Comparison of ENCODE assay signal across 18 cellular contexts in the genomic region with DNA sequence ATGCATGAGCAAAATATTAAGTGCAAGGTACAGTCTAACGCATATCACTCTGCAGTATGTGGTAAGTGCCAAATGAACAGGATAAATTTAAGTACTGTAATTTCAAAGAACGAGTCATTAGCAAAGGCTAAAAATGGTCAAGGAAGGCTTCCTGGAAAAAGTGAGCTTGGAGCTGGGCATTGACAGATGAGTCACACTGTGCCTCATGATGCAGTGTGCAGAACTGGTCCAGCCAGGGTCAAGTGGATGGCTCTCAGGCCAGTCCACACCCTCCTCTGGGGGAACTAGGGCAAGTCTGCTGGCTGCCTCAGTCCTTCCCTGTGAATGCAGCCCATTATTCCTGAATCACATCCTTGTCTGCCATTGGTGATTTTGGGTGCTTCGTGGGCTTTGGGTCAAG.
A peak's percentile ranks its signal among the peaks of the same experiment; 100 is the strongest.
DNase-seq lines count a peak whose midpoint lies in the region; ATAC-seq and TF ChIP-seq lines count a peak whose summit lies in the region.
"Had no signal": no experiment of that assay in that cellular context is flagged by ENCODE, and none has a peak within 500 bp of the region (broad histone marks: within the 10 kb centered on the region; RNA-seq: fewer than 3 reads in every experiment).

No MANE protein-coding gene starts in this region.

- peaks cover 0 to 3% of the 10 kb centered on the region in 2 donors for H3K9me3 ChIP-seq in neuronal stem cell (replicated peaks in 1 of 2; ENCODE audit: control insufficient read depth in 2 of 2, insufficient read depth in 1 of 2, low read depth in 1 of 2, low read length in 2 of 2)

- no peak overlapping the region for H2BK120ac ChIP-seq in neuronal stem cell (ENCODE audit: low read depth, low read length)

- no peak overlapping the region for H3K27ac Mint-ChIP-seq in activated T-helper 1 cell treated with anti-CD3 and anti-CD28 coated beads, Interleukin-12 subunit alpha, Interleukin-12 subunit beta, Interleukin-2, Interleukin-4 antibody, amounts not matched to agents 30 ng/mL and 10 ng/mL and 1 ng/mL, durations not matched to agents 14 hours and 24 hours and 36 hours
- H3K27ac Mint-ChIP-seq: activated naive CD4-positive, alpha-beta T cell treated with anti-CD3 and anti-CD28 coated beads, Interleukin-2, amount 50 U/mL, for 24 hours; CD14-positive monocyte; stimulated activated effector memory CD8-positive, alpha-beta T cell treated with anti-CD3 and anti-CD28 coated beads, Interleukin-12 subunit alpha, Interleukin-12 subunit beta, amount 100 ng/mL, for 72 hours had no signal

- no peak overlapping the region for H3K23ac ChIP-seq in neuronal stem cell (ENCODE audit: low read depth, low read length, poor library complexity)

- no peaks in the 10 kb centered on the region for H3K4me1 Mint-ChIP-seq in activated T-helper 1 cell treated with anti-CD3 and anti-CD28 coated beads, Interleukin-12 subunit alpha, Interleukin-12 subunit beta, Interleukin-2, Interleukin-4 antibody, amounts not matched to agents 30 ng/mL and 10 ng/mL and 1 ng/mL, durations not matched to agents 14 hours and 24 hours and 36 hours (ENCODE audit: low read depth)
- H3K4me1 Mint-ChIP-seq: activated naive CD4-positive, alpha-beta T cell treated with anti-CD3 and anti-CD28 coated beads, Interleukin-2, amount 50 U/mL, for 24 hours; CD14-positive monocyte; stimulated activated effector memory CD8-positive, alpha-beta T cell treated with anti-CD3 and anti-CD28 coated beads, Interleukin-12 subunit alpha, Interleukin-12 subunit beta, amount 100 ng/mL, for 72 hours had no signal

- WGBS in neuronal stem cell (ENCODE audit: extremely low coverage in 2 of 2, insufficient read length in 2 of 2, insufficient replicate concordance in 1 of 2), 2 donors, result no CpG with 5 or more reads among the region's 3 CpGs

- H2AK5ac ChIP-seq in neuronal stem cell (ENCODE audit: low read depth, low read length), result peak overlapping the region; percentile 22

- no peak overlapping the region for H3K4me3 Mint-ChIP-seq in activated T-helper 1 cell treated with anti-CD3 and anti-CD28 coated beads, Interleukin-12 subunit alpha, Interleukin-12 subunit beta, Interleukin-2, Interleukin-4 antibody, amounts not matched to agents 30 ng/mL and 10 ng/mL and 1 ng/mL, durations not matched to agents 14 hours and 24 hours and 36 hours
- H3K4me3 Mint-ChIP-seq: activated naive CD4-positive, alpha-beta T cell treated with anti-CD3 and anti-CD28 coated beads, Interleukin-2, amount 50 U/mL, for 24 hours; CD14-positive monocyte; stimulated activated effector memory CD8-positive, alpha-beta T cell treated with anti-CD3 and anti-CD28 coated beads, Interleukin-12 subunit alpha, Interleukin-12 subunit beta, amount 100 ng/mL, for 72 hours had no signal

- H3K36me3 ChIP-seq in neuronal stem cell (replicated peaks in 1 of 2; ENCODE audit: control insufficient read depth in 2 of 2, insufficient read depth in 2 of 2, low read length in 2 of 2), result no peaks in the 10 kb centered on the region

- H2BK12ac ChIP-seq in neuronal stem cell (ENCODE audit: low read length), result no peak overlapping the region

- ATAC-seq in esophagus mucosa, result peak; percentile 94
- ATAC-seq: stimulated activated effector memory CD8-positive, alpha-beta T cell treated with anti-CD3 and anti-CD28 coated beads, Interleukin-12 subunit alpha, Interleukin-12 subunit beta, amount 100 ng/mL, for 72 hours had no signal

- H2BK5ac ChIP-seq in neuronal stem cell (ENCODE audit: low read length), result no peak overlapping the region

- H3K4me3 ChIP-seq in neuronal stem cell (ENCODE audit: low read length in 2 of 2), result no peak overlapping the region

- no peak overlapping the region for H2AFZ ChIP-seq in neuronal stem cell (ENCODE audit: low read length)
- H2AFZ ChIP-seq: parathyroid adenoma had no signal

- POLR2A ChIA-PET in HEK293T (lab: Yijun Ruan, JAX), result no interaction called here

- H3K79me1 ChIP-seq in neuronal stem cell (ENCODE audit: low read depth, low read length), result no peaks in the 10 kb centered on the region

- DNase-seq in DMS53 (lab: John Stamatoyannopoulos, UW) (peak; percentile 44), M059J (ENCODE audit: low read depth) (peak; percentile 18), neuronal stem cell (ENCODE audit: low spot score) (no peak), NCI-H128 (lab: John Stamatoyannopoulos, UW; ENCODE audit: unreplicated experiment) (no peak), HEK293T (ENCODE audit: extremely low spot score) (no peak)
- no peak for DNase-seq in stimulated activated CD4-positive, alpha-beta T cell treated with anti-CD3 and anti-CD28 coated beads, Interleukin-15, amount 100 ng/mL, for 24 hours
- DNase-seq in activated T-helper 1 cell treated with anti-CD3 and anti-CD28 coated beads, Interleukin-12 subunit alpha, Interleukin-12 subunit beta, Interleukin-2, Interleukin-4 antibody, amounts not matched to agents 30 ng/mL and 10 ng/mL and 1 ng/mL, durations not matched to agents 14 hours and 24 hours and 36 hours (ENCODE audit: low spot score), result no peak
- DNase-seq: head of caudate nucleus; Kasumi-1; mesendoderm; OCI-M1; stimulated activated CD4-positive, alpha-beta T cell treated with anti-CD3 and anti-CD28 coated beads, Interleukin-2, amount 100 ng/mL, for 24 hours; T-helper 2 cell had no signal

- H4K91ac ChIP-seq in neuronal stem cell (ENCODE audit: low read depth, low read length, poor library complexity), result peak overlapping the region; percentile 3

- H3K18ac ChIP-seq in neuronal stem cell (ENCODE audit: low read length), result no peak overlapping the region

- no peaks in the 10 kb centered on the region for H3K27me3 Mint-ChIP-seq in activated T-helper 1 cell treated with anti-CD3 and anti-CD28 coated beads, Interleukin-12 subunit alpha, Interleukin-12 subunit beta, Interleukin-2, Interleukin-4 antibody, amounts not matched to agents 30 ng/mL and 10 ng/mL and 1 ng/mL, durations not matched to agents 14 hours and 24 hours and 36 hours (ENCODE audit: insufficient read depth)

- no peak overlapping the region for H4K8ac ChIP-seq in neuronal stem cell (ENCODE audit: low read depth, low read length)

- H3K4me1 ChIP-seq in neuronal stem cell (ENCODE audit: control insufficient read depth in 2 of 2, insufficient read depth in 1 of 2, low read depth in 1 of 2, low read length in 2 of 2), result peaks cover 0 to 11% of the 10 kb centered on the region in 2 donors

- peak overlapping the region; percentile 60 for H3K14ac ChIP-seq in neuronal stem cell (ENCODE audit: low read length)

- CTCF ChIA-PET in HEK293T (lab: Yijun Ruan, JAX), result interaction anchor here (1.1 to 1.5 kb wide), 3 partner anchors 10 to 194 kb away, joined by 3 read pairs; no protein-coding TSS in a partner anchor

- no peak overlapping the region for H3K4ac ChIP-seq in neuronal stem cell (ENCODE audit: low read length)

- H3K9ac ChIP-seq in neuronal stem cell (ENCODE audit: low read depth, low read length, poor library complexity), result no peak overlapping the region
- H3K9ac ChIP-seq: parathyroid adenoma had no signal

- no peak overlapping the region for H3K27ac ChIP-seq in neuronal stem cell (replicated peaks; ENCODE audit: low read length)
- H3K27ac ChIP-seq: parathyroid adenoma had no signal

- H2BK15ac ChIP-seq in neuronal stem cell (ENCODE audit: low read length), result no peak overlapping the region

- no peak overlapping the region for H3K4me2 ChIP-seq in neuronal stem cell (ENCODE audit: insufficient read depth, low read length, poor library complexity, severe bottlenecking)

- no peaks in the 10 kb centered on the region for H3K9me3 Mint-ChIP-seq in activated T-helper 1 cell treated with anti-CD3 and anti-CD28 coated beads, Interleukin-12 subunit alpha, Interleukin-12 subunit beta, Interleukin-2, Interleukin-4 antibody, amounts not matched to agents 30 ng/mL and 10 ng/mL and 1 ng/mL, durations not matched to agents 14 hours and 24 hours and 36 hours
- H3K9me3 Mint-ChIP-seq: activated naive CD4-positive, alpha-beta T cell treated with anti-CD3 and anti-CD28 coated beads, Interleukin-2, amount 50 U/mL, for 24 hours; stimulated activated effector memory CD8-positive, alpha-beta T cell treated with anti-CD3 and anti-CD28 coated beads, Interleukin-12 subunit alpha, Interleukin-12 subunit beta, amount 100 ng/mL, for 72 hours had no signal

- intact Hi-C loops in activated T-helper 1 cell treated with anti-CD3 and anti-CD28 coated beads, Interleukin-12 subunit alpha, Interleukin-12 subunit beta, Interleukin-2, Interleukin-4 antibody, amounts not matched to agents 30 ng/mL and 10 ng/mL and 1 ng/mL, durations not matched to agents 14 hours and 24 hours and 36 hours (cut with micrococcal nuclease), result no loop called here

- no peaks in the 10 kb centered on the region for H3K27me3 ChIP-seq in neuronal stem cell (ENCODE audit: control insufficient read depth in 3 of 3, insufficient read depth in 3 of 3, low read depth in 1 of 3, low read length in 3 of 3)

- no peaks in the 10 kb centered on the region for H3K36me3 Mint-ChIP-seq in activated T-helper 1 cell treated with anti-CD3 and anti-CD28 coated beads, Interleukin-12 subunit alpha, Interleukin-12 subunit beta, Interleukin-2, Interleukin-4 antibody, amounts not matched to agents 30 ng/mL and 10 ng/mL and 1 ng/mL, durations not matched to agents 14 hours and 24 hours and 36 hours (ENCODE audit: low read depth)
- H3K36me3 Mint-ChIP-seq: activated naive CD4-positive, alpha-beta T cell treated with anti-CD3 and anti-CD28 coated beads, Interleukin-2, amount 50 U/mL, for 24 hours; CD14-positive monocyte; stimulated activated effector memory CD8-positive, alpha-beta T cell treated with anti-CD3 and anti-CD28 coated beads, Interleukin-12 subunit alpha, Interleukin-12 subunit beta, amount 100 ng/mL, for 72 hours had no signal

TF ChIP-seq in HEK293T, 16 proteins besides CTCF, POLR2A, EP300 and RAD21:
- no peak for TF ChIP-seq LEF1 (IDR thresholded peaks at IDR 0.05; ENCODE audit: borderline replicate concordance)
- no peak for TF ChIP-seq FOXM1 (IDR thresholded peaks at IDR 0.05; ENCODE audit: borderline replicate concordance)
- no peak for TF ChIP-seq FOXK2 (IDR thresholded peaks at IDR 0.05)
- TF ChIP-seq FOXA1 (IDR thresholded peaks at IDR 0.05), result no peak
- TF ChIP-seq BHLHE40 (IDR thresholded peaks at IDR 0.05; ENCODE audit: borderline replicate concordance), result no peak
- TF ChIP-seq NFRKB (IDR thresholded peaks at IDR 0.05), result no peak
- TF ChIP-seq HDGF (IDR thresholded peaks at IDR 0.05; ENCODE audit: borderline replicate concordance), result no peak
- TF ChIP-seq L3MBTL2 (conservative IDR thresholded peaks at IDR 0.05), result no peak
- TF ChIP-seq ELF4 (IDR thresholded peaks at IDR 0.05), result no peak
- TF ChIP-seq TARDBP (IDR thresholded peaks at IDR 0.05), result no peak

Comparison
In these comparisons a context has a peak if more than half of its experiments do, and no peak if none do; other contexts are left out.
1. DNase-seq: peak in DMS53 (single experiment) and M059J (single experiment); none in neuronal stem cell (single experiment), stimulated activated CD4-positive, alpha-beta T cell treated with anti-CD3 and anti-CD28 coated beads, Interleukin-15, amount 100 ng/mL, for 24 hours (single experiment), NCI-H128 (single experiment), HEK293T (single experiment) and activated T-helper 1 cell treated with anti-CD3 and anti-CD28 coated beads, Interleukin-12 subunit alpha, Interleukin-12 subunit beta, Interleukin-2, Interleukin-4 antibody, amounts not matched to agents 30 ng/mL and 10 ng/mL and 1 ng/mL, durations not matched to agents 14 hours and 24 hours and 36 hours (single experiment).